In the genomic region with DNA sequence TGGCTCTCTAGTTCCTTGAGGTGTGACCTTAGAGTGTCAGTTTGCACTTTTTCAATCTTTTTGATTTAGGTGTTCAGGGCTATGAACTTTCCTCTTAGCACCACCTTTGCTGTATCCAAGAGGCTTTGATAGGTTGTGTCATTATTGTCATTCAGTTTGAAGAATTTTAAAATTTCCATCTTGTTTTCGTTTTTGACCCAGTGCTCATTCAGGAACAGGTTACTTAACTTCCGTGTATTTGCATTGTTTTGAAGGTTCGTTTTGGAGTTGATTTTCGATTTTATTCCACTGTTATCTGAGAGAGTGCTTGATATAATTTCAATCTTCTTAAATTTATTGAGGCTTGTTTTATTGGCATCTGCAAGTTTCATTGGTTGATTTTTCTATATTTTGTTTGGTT, we compare ENCODE assay signal across 22 cellular contexts. TPM values are rescaled to one million over a fixed set of nuclear protein-coding genes. Genes with fewer than 3 reads are reported as not detected.
"Had no signal": no experiment of that assay in that cellular context is flagged by ENCODE, and none has a peak within 500 bp of the region (broad histone marks: within the 10 kb centered on the region; RNA-seq: fewer than 3 reads in every experiment).

No MANE protein-coding gene starts in this region.

- H3K27me3 ChIP-seq: ascending aorta, brain microvascular endothelial cell, breast epithelium had no signal

- H3K4me1 ChIP-seq: ascending aorta, breast epithelium had no signal

- H3K36me3 ChIP-seq: ascending aorta, brain microvascular endothelial cell, breast epithelium, WERI-Rb-1 had no signal

- ATAC-seq: activated CD4-positive, alpha-beta T cell treated with anti-CD3 and anti-CD28 coated beads for 36 hours; activated CD8-positive, alpha-beta memory T cell treated with anti-CD3 and anti-CD28 coated beads, Interleukin-2, amount 10 ng/mL, durations not matched to agents 7 days and 5 days; activated CD8-positive, alpha-beta T cell treated with anti-CD3 and anti-CD28 coated beads, Interleukin-2, amount 10 ng/mL, durations not matched to agents 7 days and 5 days; T-helper 17 cell had no signal

- H3K4me3 ChIP-seq: ascending aorta had no signal

- FAIRE-seq: colon had no signal

- H3K27ac ChIP-seq: ascending aorta, brain microvascular endothelial cell, breast epithelium, WERI-Rb-1 had no signal

- H3K9me3 ChIP-seq: ascending aorta, breast epithelium had no signal

- DNase-seq: activated CD4-positive, alpha-beta memory T cell treated with anti-CD3 and anti-CD28 coated beads, Interleukin-2, amount 10 ng/mL, durations not matched to agents 7 days and 5 days; activated CD4-positive, alpha-beta T cell treated with anti-CD3 and anti-CD28 coated beads for 1 hour; activated CD4-positive, CD25-positive, alpha-beta regulatory T cell; activated CD8-positive, alpha-beta memory T cell treated with anti-CD3 and anti-CD28 coated beads for 24 hours; activated CD8-positive, alpha-beta memory T cell treated with anti-CD3 and anti-CD28 coated beads, Interleukin-2, amount 10 ng/mL, durations not matched to agents 7 days and 5 days; activated CD8-positive, alpha-beta memory T cell treated with anti-CD3 and anti-CD28 coated beads, Interleukin-2, amount 50 U/mL, for 48 hours; activated CD8-positive, alpha-beta T cell treated with anti-CD3 and anti-CD28 coated beads, Interleukin-2, amount 10 ng/mL, durations not matched to agents 7 days and 5 days; activated effector memory CD4-positive, alpha-beta T cell treated with Interleukin-2 at 50 U/mL for 16 hours; activated gamma-delta T cell; activated naive CD4-positive, alpha-beta T cell treated with anti-CD3 and anti-CD28 coated beads, Interleukin-2, amount 10 ng/mL, durations not matched to agents 7 days and 5 days; activated naive CD8-positive, alpha-beta T cell treated with anti-CD3 and anti-CD28 coated beads, Interleukin-2, amount 10 ng/mL, durations not matched to agents 7 days and 5 days; activated T-cell treated with anti-CD3 and anti-CD28 coated beads, Interleukin-2, amount 50 U/mL, for 24 hours; central memory CD4-positive, alpha-beta T cell; T-helper 17 cell had no signal

RNA-seq across cellular contexts. Expression of a gene that starts 37.3 kb away (rescaled TPM):
- total RNA-seq: activated CD8-positive, alpha-beta T cell treated with anti-CD3 and anti-CD28 coated beads, Interleukin-2, amount 10 ng/mL, durations not matched to agents 7 days and 5 days; activated T-helper 2 cell treated with anti-CD3 and anti-CD28 coated beads, Interferon-gamma antibody, Interleukin-2, Interleukin-4, amounts not matched to agents 10 μg/mL and 5 μg/mL and 100 μg/mL, durations not matched to agents 14 hours and 24 hours and 36 hours; ascending aorta; T-helper 1 cell treated with Interleukin-12 subunit alpha and Interleukin-12 subunit beta and Interleukin-4 antibody, amounts not matched to agents 30 ng/mL and 1 ng/mL, for 36 hours had no signal
